Comparison of ENCODE assay signal across 1 cellular context in genomic region chr15:40595219-40595618, GRCh38.
TF ChIP-seq lines count a peak whose summit lies in the region.

No MANE protein-coding gene starts in this region.

TF ChIP-seq in GM12878, 131 proteins besides CTCF, POLR2A, EP300 and RAD21:
- TF ChIP-seq, protein P1, sequence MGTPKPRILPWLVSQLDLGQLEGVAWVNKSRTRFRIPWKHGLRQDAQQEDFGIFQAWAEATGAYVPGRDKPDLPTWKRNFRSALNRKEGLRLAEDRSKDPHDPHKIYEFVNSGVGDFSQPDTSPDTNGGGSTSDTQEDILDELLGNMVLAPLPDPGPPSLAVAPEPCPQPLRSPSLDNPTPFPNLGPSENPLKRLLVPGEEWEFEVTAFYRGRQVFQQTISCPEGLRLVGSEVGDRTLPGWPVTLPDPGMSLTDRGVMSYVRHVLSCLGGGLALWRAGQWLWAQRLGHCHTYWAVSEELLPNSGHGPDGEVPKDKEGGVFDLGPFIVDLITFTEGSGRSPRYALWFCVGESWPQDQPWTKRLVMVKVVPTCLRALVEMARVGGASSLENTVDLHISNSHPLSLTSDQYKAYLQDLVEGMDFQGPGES (IDR thresholded peaks at IDR 0.05): no peak
